15 cellular contexts compared by ENCODE assay signal in the genomic region with DNA sequence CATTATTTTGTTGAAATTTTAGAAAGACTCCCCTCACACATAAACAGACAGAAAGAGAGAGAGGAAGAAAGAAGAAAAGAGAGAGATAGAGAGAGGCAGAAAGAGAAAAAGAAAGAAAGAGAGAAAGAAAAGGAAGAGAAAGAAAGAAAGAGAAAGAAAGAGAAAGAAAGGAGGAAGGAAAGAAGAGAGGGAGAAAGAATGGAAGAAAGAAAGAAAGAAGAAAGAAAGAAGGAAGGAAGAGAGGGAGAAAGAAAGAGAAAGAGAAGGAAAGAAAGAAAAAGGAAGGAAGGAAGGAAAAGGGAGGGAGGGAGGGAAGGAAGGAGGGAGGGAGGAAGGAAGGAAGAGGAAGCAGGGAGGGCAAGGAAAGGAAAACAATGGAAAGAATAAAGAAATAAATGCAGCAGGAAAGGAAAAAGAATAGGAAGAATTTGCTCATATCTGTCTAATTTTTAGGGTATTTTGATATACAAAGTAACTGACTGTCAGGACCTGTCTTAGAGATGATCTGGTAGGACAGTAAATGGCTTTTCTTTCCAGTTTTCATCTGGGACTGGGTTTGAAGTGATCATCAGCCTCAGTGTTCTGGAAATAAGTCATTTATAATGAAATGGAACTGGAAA.
DNase-seq lines count a peak whose midpoint lies in the region; ATAC-seq and TF ChIP-seq lines count a peak whose summit lies in the region.
"Had no signal": no experiment of that assay in that cellular context is flagged by ENCODE, and none has a peak within 500 bp of the region (broad histone marks: within the 10 kb centered on the region; RNA-seq: fewer than 3 reads in every experiment).

No MANE protein-coding gene starts in this region.

- H3K9me3 Mint-ChIP-seq in activated naive CD4-positive, alpha-beta T cell treated with anti-CD3 and anti-CD28 coated beads, Interleukin-2, amount 50 U/mL, for 72 hours: no peaks in the 10 kb centered on the region
- no peaks in the 10 kb centered on the region for H3K9me3 Mint-ChIP-seq in activated naive CD4-positive, alpha-beta T cell treated with anti-CD3 and anti-CD28 coated beads, Interleukin-2, amount 10 ng/mL, durations not matched to agents 7 days and 5 days
- H3K9me3 Mint-ChIP-seq in mesothelial cell of epicardium: peaks cover 11% of the 10 kb centered on the region
- H3K9me3 Mint-ChIP-seq: CD8-positive, alpha-beta T cell had no signal

- DNase-seq in activated naive CD4-positive, alpha-beta T cell treated with anti-CD3 and anti-CD28 coated beads, Interleukin-2, amount 50 U/mL, for 72 hours (ENCODE audit: low spot score in 2 of 2): no peak
- DNase-seq in activated naive CD4-positive, alpha-beta T cell treated with anti-CD3 and anti-CD28 coated beads, Interleukin-2, amount 10 ng/mL, durations not matched to agents 7 days and 5 days: no peak
- no peak for DNase-seq in mesothelial cell of epicardium (ENCODE audit: low spot score in 2 of 2, unreplicated experiment in 2 of 2)
- DNase-seq in stimulated activated naive CD8-positive, alpha-beta T cell treated with anti-CD3 and anti-CD28 coated beads, Interleukin-15, Interleukin-2, amounts not matched to agents 100 U/mL and 50 U/mL, for 24 hours: no peak
- no peak for DNase-seq in GM19240 (ENCODE audit: insufficient read length, low spot score)
- DNase-seq: CD8-positive, alpha-beta T cell; COR-L47; DND-41; GF-D8; KG1 had no signal

- no peaks in the 10 kb centered on the region for H3K36me3 Mint-ChIP-seq in activated naive CD4-positive, alpha-beta T cell treated with anti-CD3 and anti-CD28 coated beads, Interleukin-2, amount 50 U/mL, for 72 hours
- H3K36me3 Mint-ChIP-seq in activated naive CD4-positive, alpha-beta T cell treated with anti-CD3 and anti-CD28 coated beads, Interleukin-2, amount 10 ng/mL, durations not matched to agents 7 days and 5 days: no peaks in the 10 kb centered on the region
- peaks cover 13% of the 10 kb centered on the region for H3K36me3 Mint-ChIP-seq in mesothelial cell of epicardium
- H3K36me3 Mint-ChIP-seq: CD14-positive monocyte; CD8-positive, alpha-beta T cell; IgD-negative memory B cell had no signal

- H3K27ac Mint-ChIP-seq in activated naive CD4-positive, alpha-beta T cell treated with anti-CD3 and anti-CD28 coated beads, Interleukin-2, amount 50 U/mL, for 72 hours: peak overlapping the region; percentile 26 to 29
- no peak overlapping the region for H3K27ac Mint-ChIP-seq in activated naive CD4-positive, alpha-beta T cell treated with anti-CD3 and anti-CD28 coated beads, Interleukin-2, amount 10 ng/mL, durations not matched to agents 7 days and 5 days
- peak overlapping the region; percentile 90 for H3K27ac Mint-ChIP-seq in mesothelial cell of epicardium
- H3K27ac Mint-ChIP-seq: CD14-positive monocyte; CD8-positive, alpha-beta T cell; IgD-negative memory B cell had no signal

- H3K9me3 ChIP-seq in HEK293 (ENCODE audit: control insufficient read depth, insufficient read depth, low read depth, low read length): no peaks in the 10 kb centered on the region
- H3K9me3 ChIP-seq: HAP-1 had no signal

- CTCF ChIA-PET in activated naive CD4-positive, alpha-beta T cell treated with anti-CD3 and anti-CD28 coated beads, Interleukin-2, amount 10 ng/mL, durations not matched to agents 7 days and 5 days (lab: Charles Lee): no interaction called here
- CTCF ChIA-PET in HEK293 (lab: Yijun Ruan, JAX): interaction anchor here (0.6 kb wide), 1 partner anchor 12 kb away, joined by 3 read pairs; no protein-coding TSS in a partner anchor

- no peak overlapping the region for H3K4me3 Mint-ChIP-seq in activated naive CD4-positive, alpha-beta T cell treated with anti-CD3 and anti-CD28 coated beads, Interleukin-2, amount 10 ng/mL, durations not matched to agents 7 days and 5 days
- no peak overlapping the region for H3K4me3 Mint-ChIP-seq in mesothelial cell of epicardium
- H3K4me3 Mint-ChIP-seq: CD14-positive monocyte; CD8-positive, alpha-beta T cell; IgD-negative memory B cell had no signal

- H3K4me1 ChIP-seq in HEK293 (ENCODE audit: control insufficient read depth, insufficient read depth, low read length): no peaks in the 10 kb centered on the region

- POLR2A ChIA-PET in HEK293 (lab: Yijun Ruan, JAX): no interaction called here

- H3K4me1 Mint-ChIP-seq in activated naive CD4-positive, alpha-beta T cell treated with anti-CD3 and anti-CD28 coated beads, Interleukin-2, amount 10 ng/mL, durations not matched to agents 7 days and 5 days: no peaks in the 10 kb centered on the region
- H3K4me1 Mint-ChIP-seq in mesothelial cell of epicardium: peaks cover 36% of the 10 kb centered on the region
- H3K4me1 Mint-ChIP-seq: CD14-positive monocyte, IgD-negative memory B cell had no signal

- ATAC-seq in activated naive CD4-positive, alpha-beta T cell treated with anti-CD3 and anti-CD28 coated beads, Interleukin-2, amount 50 U/mL, for 72 hours: no peak
- ATAC-seq in stimulated activated naive CD8-positive, alpha-beta T cell treated with anti-CD3 and anti-CD28 coated beads, Interleukin-15, Interleukin-2, amounts not matched to agents 100 U/mL and 50 U/mL, for 24 hours: no peak
- no peak for ATAC-seq in HG02852 (IDR thresholded peaks at IDR 0.05; ENCODE audit: unreplicated experiment)
- ATAC-seq: CD8-positive, alpha-beta T cell had no signal

- TF ChIP-seq CTCF in HEK293 (tag by site-specific recombination; IDR thresholded peaks at IDR 0.05) (no peak), mesothelial cell of epicardium (IDR thresholded peaks at IDR 0.05; ENCODE audit: unreplicated experiment) (no peak)

- H3K27me3 Mint-ChIP-seq in activated naive CD4-positive, alpha-beta T cell treated with anti-CD3 and anti-CD28 coated beads, Interleukin-2, amount 10 ng/mL, durations not matched to agents 7 days and 5 days: peaks cover 4% of the 10 kb centered on the region
- no peaks in the 10 kb centered on the region for H3K27me3 Mint-ChIP-seq in mesothelial cell of epicardium (ENCODE audit: low read depth)

- no peak overlapping the region for H3K4me3 ChIP-seq in HEK293 (ENCODE audit: low read depth, low read length)
- H3K4me3 ChIP-seq: HAP-1 had no signal

- no peaks in the 10 kb centered on the region for H3K36me3 ChIP-seq in HEK293 (ENCODE audit: control insufficient read depth in 2 of 2, insufficient read depth in 1 of 2, low read length in 2 of 2)
- H3K36me3 ChIP-seq: HAP-1 had no signal

- H3K27ac ChIP-seq in HEK293 (ENCODE audit: extremely low read depth, low read depth, low read length): no peak overlapping the region

TF ChIP-seq in HEK293, 187 proteins besides CTCF, POLR2A, EP300 and RAD21:
- 0 out of 2 replicates have a peak, but pooled peaks have one; percentile 57 for TF ChIP-seq ZNF596 (tag by site-specific recombination; IDR thresholded peaks at IDR 0.05)
- TF ChIP-seq ZNF654 (tag by site-specific recombination; IDR thresholded peaks at IDR 0.05; ENCODE audit: low read depth): no peak
- peak; percentile 94 for TF ChIP-seq ZNF366 (tag by site-specific recombination; conservative IDR thresholded peaks at IDR 0.05)
- no peak for TF ChIP-seq ZNF354C (tag by site-specific recombination; IDR thresholded peaks at IDR 0.05; ENCODE audit: borderline replicate concordance, low read depth)
- TF ChIP-seq PRDM1 (tag by site-specific recombination; IDR thresholded peaks at IDR 0.05): peak; percentile 81
TF ChIP-seq in HEK293: peak in this region for 3.
